ENCODE assay signal across 9 cellular contexts in genomic region chr1:25642710-25643109, GRCh38. TPM values are rescaled to one million over a fixed set of nuclear protein-coding genes. Genes with fewer than 3 reads are reported as not detected.
DNase-seq lines count a peak whose midpoint lies in the region; ATAC-seq and TF ChIP-seq lines count a peak whose summit lies in the region.
"Had no signal": no experiment of that assay in that cellular context is flagged by ENCODE, and none has a peak within 500 bp of the region (broad histone marks: within the 10 kb centered on the region; RNA-seq: fewer than 3 reads in every experiment).

No MANE protein-coding gene starts in this region.

- no peaks in the 10 kb centered on the region for H3K9me3 ChIP-seq in T-helper 17 cell (ENCODE audit: control insufficient read depth, low read length, poor library complexity, severe bottlenecking)
- H3K9me3 ChIP-seq in parathyroid adenoma (ENCODE audit: control insufficient read depth, low read length): no peaks in the 10 kb centered on the region

- no peak overlapping the region for H2AFZ ChIP-seq in parathyroid adenoma

- peak overlapping the region; percentile 45 for H3K27ac ChIP-seq in parathyroid adenoma

- peaks cover 10% of the 10 kb centered on the region for H3K4me1 ChIP-seq in parathyroid adenoma

- peak overlapping the region; percentile 96 for H3K27ac Mint-ChIP-seq in T-helper 17 cell

- no peaks in the 10 kb centered on the region for H3K27me3 ChIP-seq in parathyroid adenoma (ENCODE audit: control insufficient read depth, insufficient read depth, low read length)

- in situ Hi-C loops in astrocyte of the cerebellum (cut with HindIII; ENCODE audit: low sequenced_read_pairs) (no loop called here), GM13976 (cut with MboI; ENCODE audit: low sequenced_read_pairs, unreplicated experiment) (no loop called here)

- no peaks in the 10 kb centered on the region for H3K27me3 Mint-ChIP-seq in T-helper 17 cell

- H3K4me1 Mint-ChIP-seq in T-helper 17 cell: peaks cover 34% of the 10 kb centered on the region

- DNase-seq in T-helper 17 cell (peak; percentile 31 to 62 (median 48)), astrocyte of the cerebellum (ENCODE audit: low read depth) (peak; percentile 12), NCI-H146 (lab: John Stamatoyannopoulos, UW) (no peak), GM13976 (ENCODE audit: low spot score) (no peak), NCI-H2029 (lab: John Stamatoyannopoulos, UW) (no peak), SIG-M5 (lab: John Stamatoyannopoulos, UW) (no peak)

- H3K4me3 ChIP-seq in astrocyte of the cerebellum (ENCODE audit: low read depth, low read length) (no peak overlapping the region), parathyroid adenoma (ENCODE audit: low read depth, low read length) (no peak overlapping the region)
- H3K4me3 ChIP-seq: lung had no signal

- H3K4me2 ChIP-seq in parathyroid adenoma (ENCODE audit: low read length): peak overlapping the region; percentile 3

- no peaks in the 10 kb centered on the region for H3K36me3 ChIP-seq in parathyroid adenoma (ENCODE audit: control insufficient read depth, insufficient read depth, low read length)

- TF ChIP-seq CTCF in astrocyte of the cerebellum (IDR thresholded peaks at IDR 0.05; ENCODE audit: low read depth, low read length, missing control alignments) (no peak), parathyroid adenoma (IDR thresholded peaks at IDR 0.05) (no peak), GM13976 (IDR thresholded peaks at IDR 0.05; ENCODE audit: borderline replicate concordance, control extremely low read depth, extremely low read depth, insufficient read depth, missing control alignments) (no peak)

- no peaks in the 10 kb centered on the region for H3K79me2 ChIP-seq in parathyroid adenoma

- H3K36me3 Mint-ChIP-seq in T-helper 17 cell (ENCODE audit: low read depth): peaks cover 2% of the 10 kb centered on the region

- no peak overlapping the region for H3K9ac ChIP-seq in parathyroid adenoma

- H3K4me3 Mint-ChIP-seq in T-helper 17 cell: peak overlapping the region; percentile 87

- ATAC-seq in GM21423 (IDR thresholded peaks at IDR 0.05; ENCODE audit: unreplicated experiment): peak; percentile 70
- ATAC-seq in T-helper 17 cell: peak; percentile 95

RNA-seq across cellular contexts. Expression of gene MAN1C1, which starts 26.1 kb away (rescaled TPM):
- total RNA-seq in T-helper 17 cell: 10 to 100 TPM; 16.9 to 27.3 TPM

Comparison
In these comparisons a context has a peak if more than half of its experiments do, and no peak if none do; other contexts are left out.
1. DNase-seq: peak in T-helper 17 cell (3 of 3) and astrocyte of the cerebellum (single experiment); none in NCI-H146 (single experiment), GM13976 (single experiment), NCI-H2029 (single experiment) and SIG-M5 (single experiment).